2 cellular contexts compared by ENCODE assay signal in genomic region chr6:2852514-2852855, GRCh38.
TF ChIP-seq lines count a peak whose summit lies in the region.

No MANE protein-coding gene starts in this region.

TF ChIP-seq in IMR-90, 13 proteins besides CTCF, POLR2A, EP300 and RAD21:
- TF ChIP-seq MAZ (IDR thresholded peaks at IDR 0.05; ENCODE audit: borderline replicate concordance, low read depth, low read length) = no peak

TF ChIP-seq in GM12878, 131 proteins besides CTCF, POLR2A, EP300 and RAD21:
- TF ChIP-seq ZBTB40 (IDR thresholded peaks at IDR 0.05; ENCODE audit: borderline replicate concordance) = no peak
- TF ChIP-seq ZBED1 (IDR thresholded peaks at IDR 0.05; ENCODE audit: borderline replicate concordance) = no peak
- TF ChIP-seq PRDM15 (CRISPR knock-in tag; IDR thresholded peaks at IDR 0.05) = no peak
- no peak for TF ChIP-seq ZNF622 (IDR thresholded peaks at IDR 0.05)
- TF ChIP-seq NFYA (IDR thresholded peaks at IDR 0.05; ENCODE audit: borderline replicate concordance, low read depth, low read length) = no peak
- no peak for TF ChIP-seq PAX5 (IDR thresholded peaks at IDR 0.05; ENCODE audit: borderline replicate concordance, low read depth, low read length)
- TF ChIP-seq FOS (IDR thresholded peaks at IDR 0.05; ENCODE audit: borderline replicate concordance, extremely low read depth, insufficient read length) = no peak
- no peak for TF ChIP-seq RCOR1 (conservative IDR thresholded peaks at IDR 0.05; ENCODE audit: low read depth, low read length)
- no peak for TF ChIP-seq CHD2 (IDR thresholded peaks at IDR 0.05; ENCODE audit: borderline replicate concordance, low read depth, low read length)
- TF ChIP-seq TCF3 (IDR thresholded peaks at IDR 0.05; ENCODE audit: borderline replicate concordance, insufficient read depth, low read depth, low read length) = no peak
- TF ChIP-seq ATF7 (IDR thresholded peaks at IDR 0.05; ENCODE audit: low read depth) = no peak
- no peak for TF ChIP-seq SMAD1 (IDR thresholded peaks at IDR 0.05; ENCODE audit: low read depth, partially characterized antibody)
- TF ChIP-seq NKRF (conservative IDR thresholded peaks at IDR 0.05) = no peak
- TF ChIP-seq KDM1A (IDR thresholded peaks at IDR 0.05; ENCODE audit: borderline replicate concordance) = no peak
- TF ChIP-seq JUND (IDR thresholded peaks at IDR 0.05; ENCODE audit: low read depth, low read length) = no peak
- no peak for TF ChIP-seq NRF1 (conservative IDR thresholded peaks at IDR 0.05; ENCODE audit: low read depth, low read length)
- no peak for TF ChIP-seq DPF2 (IDR thresholded peaks at IDR 0.05)
- TF ChIP-seq KAT2A (conservative IDR thresholded peaks at IDR 0.05; ENCODE audit: control insufficient read depth, low read depth, low read length) = no peak
- no peak for TF ChIP-seq IKZF1 (conservative IDR thresholded peaks at IDR 0.05)
